In genomic region chr10:99396471-99396870, GRCh38 we compare ENCODE assay signal across 12 cellular contexts. TPM values are rescaled to one million over a fixed set of nuclear protein-coding genes. Genes with fewer than 3 reads are reported as not detected.
DNase-seq lines count a peak whose midpoint lies in the region; ATAC-seq and TF ChIP-seq lines count a peak whose summit lies in the region.
"Had no signal": no experiment of that assay in that cellular context is flagged by ENCODE, and none has a peak within 500 bp of the region (broad histone marks: within the 10 kb centered on the region; RNA-seq: fewer than 3 reads in every experiment).

No MANE protein-coding gene starts in this region.

- no CpG with 5 or more reads among the region's 3 CpGs for WGBS in trophoblast cell (ENCODE audit: extremely low coverage, insufficient coverage, insufficient read length)

- CTCF ChIA-PET in PC-3 (lab: Charles Lee): no interaction called here

- H3K18ac ChIP-seq in trophoblast cell (ENCODE audit: low read length): no peak overlapping the region

- H3K9me2 ChIP-seq in PC-3 (replicated peaks; ENCODE audit: low read length): no peaks in the 10 kb centered on the region

- no peak overlapping the region for H3K14ac ChIP-seq in trophoblast cell (ENCODE audit: low read length)

- H3K4me1 ChIP-seq in PC-3 (ENCODE audit: insufficient read depth, low read length) (peaks cover 57% of the 10 kb centered on the region), trophoblast cell (ENCODE audit: control insufficient read depth in 1 of 2, insufficient read depth in 2 of 2, low read length in 2 of 2) (peaks cover 11 to 22% of the 10 kb centered on the region in 2 experiments), left lung (peaks cover 4 to 7% of the 10 kb centered on the region in 2 donors)

- POLR2A ChIA-PET in PC-3 (lab: Charles Lee; ENCODE audit: unreplicated experiment): no interaction called here

- H3K27ac ChIP-seq in PC-3 (ENCODE audit: low read length) (peak overlapping the region; percentile 91), trophoblast cell (ENCODE audit: low read depth, low read length) (peak overlapping the region; percentile 31), left lung (no peak overlapping the region)
- H3K27ac ChIP-seq: body of pancreas had no signal

- no peak for TF ChIP-seq CTCF in PC-3 (conservative IDR thresholded peaks at IDR 0.05; ENCODE audit: low read depth, low read length)
- TF ChIP-seq CTCF in left lung (IDR thresholded peaks at IDR 0.05): no peak

- no peak overlapping the region for H4K8ac ChIP-seq in trophoblast cell (ENCODE audit: low read depth, low read length)

- H3K4ac ChIP-seq in trophoblast cell (ENCODE audit: low read depth, low read length): no peak overlapping the region

- H3K27me3 ChIP-seq in PC-3 (ENCODE audit: low read length) (no peaks in the 10 kb centered on the region), trophoblast cell (ENCODE audit: insufficient read depth, low read length) (no peaks in the 10 kb centered on the region), left lung (no peaks in the 10 kb centered on the region)
- H3K27me3 ChIP-seq: body of pancreas had no signal

- H2BK120ac ChIP-seq in trophoblast cell (ENCODE audit: insufficient read depth, low read length, poor library complexity): no peak overlapping the region

- H3K36me3 ChIP-seq in PC-3 (ENCODE audit: low read depth, low read length) (peaks cover 15% of the 10 kb centered on the region; the same call in 1 of the 2 replicates), trophoblast cell (ENCODE audit: control insufficient read depth in 1 of 2, insufficient read depth in 2 of 2, low read length in 2 of 2) (peaks cover 7 to 11% of the 10 kb centered on the region in 2 experiments), left lung (peaks cover 0 to 47% of the 10 kb centered on the region in 2 donors)

- no peak overlapping the region for H2BK12ac ChIP-seq in trophoblast cell (ENCODE audit: low read length)

- H4K12ac ChIP-seq in trophoblast cell (ENCODE audit: low read depth, low read length): no peak overlapping the region

- H3K79me1 ChIP-seq in trophoblast cell (ENCODE audit: low read length): peaks cover 9% of the 10 kb centered on the region

- H3K79me2 ChIP-seq in PC-3 (ENCODE audit: low read length): no peaks in the 10 kb centered on the region
- H3K79me2 ChIP-seq in trophoblast cell (ENCODE audit: control insufficient read depth, insufficient read depth, low read length, poor library complexity): no peaks in the 10 kb centered on the region

- H3K4me2 ChIP-seq in PC-3 (ENCODE audit: low read length): peak overlapping the region; percentile 73
- no peak overlapping the region for H3K4me2 ChIP-seq in trophoblast cell (ENCODE audit: low read length)

- H3K9ac ChIP-seq in PC-3 (ENCODE audit: low read length): no peak overlapping the region
- no peak overlapping the region for H3K9ac ChIP-seq in trophoblast cell (ENCODE audit: low read length)

- no peak overlapping the region for H2AK5ac ChIP-seq in trophoblast cell (ENCODE audit: low read length)

- H3F3A ChIP-seq in PC-3 (ENCODE audit: low read length, unreplicated experiment): peaks cover 7% of the 10 kb centered on the region

- no peak overlapping the region for H3K23ac ChIP-seq in trophoblast cell (ENCODE audit: low read length)

- intact Hi-C loops in PC-3 (cut with micrococcal nuclease): no loop called here
- intact Hi-C loops in left lung (cut with DNase I): no loop called here

- no peak overlapping the region for H3K4me3 ChIP-seq in PC-3 (ENCODE audit: low read length)
- H3K4me3 ChIP-seq in trophoblast cell (ENCODE audit: low read depth, low read length): no peak overlapping the region
- H3K4me3 ChIP-seq in left lung: no peak overlapping the region
- H3K4me3 ChIP-seq: body of pancreas had no signal

- BruUV-seq in PC-3 (replicated peaks; lab: Mats Ljungman, UMichigan): no TSS peak

- H2AFZ ChIP-seq in PC-3 (ENCODE audit: low read length) (no peak overlapping the region), trophoblast cell (ENCODE audit: insufficient read depth, low read length, poor library complexity) (no peak overlapping the region)

- ATAC-seq in PC-3 (0 out of 2 replicates have a peak, but pooled peaks have one; percentile 9), left lung (no peak), HG03460 (IDR thresholded peaks at IDR 0.05; ENCODE audit: unreplicated experiment) (no peak), HG02763 (IDR thresholded peaks at IDR 0.05; ENCODE audit: unreplicated experiment) (no peak)
- ATAC-seq: activated T-helper 17 cell treated with anti-CD3 and anti-CD28 coated beads, Interleukin-2, amount 50 U/mL, for 72 hours; body of pancreas had no signal

- peak; percentile 82 for DNase-seq in ELR (ENCODE audit: low read depth)
- peak; percentile 43 for DNase-seq in PC-3
- peak; percentile 13 for DNase-seq in fibroblast of gingiva (ENCODE audit: low read depth)
- no peak for DNase-seq in trophoblast cell
- DNase-seq in NCI-H1105 treated with DMSO at 0.1 percent for 48 hours (lab: John Stamatoyannopoulos, UW): no peak
- no peak for DNase-seq in left lung
- DNase-seq: body of pancreas; CD4-positive, alpha-beta T cell; NCI-H446 had no signal

- no peak overlapping the region for H2BK5ac ChIP-seq in trophoblast cell (ENCODE audit: low read depth, low read length, poor library complexity)

- H4K20me1 ChIP-seq in PC-3 (ENCODE audit: low read length): no peaks in the 10 kb centered on the region

- no peak overlapping the region for H4K91ac ChIP-seq in trophoblast cell (ENCODE audit: low read depth, low read length)

- H3K9me3 ChIP-seq in PC-3 (ENCODE audit: low read length): no peaks in the 10 kb centered on the region
- no peaks in the 10 kb centered on the region for H3K9me3 ChIP-seq in trophoblast cell (ENCODE audit: insufficient read depth, low read depth, low read length)
- H3K9me3 ChIP-seq in left lung: no peaks in the 10 kb centered on the region
- H3K9me3 ChIP-seq: body of pancreas had no signal

RNA-seq across cellular contexts. Expression of gene GOT1, which starts 34.0 kb away (rescaled TPM):
- total RNA-seq in PC-3 (2014; rRNA removed) (27.4 and 32.6 TPM in 2 replicates), left lung (10 to 100 TPM; 28.0 to 32.4 TPM)
- 52.9 and 53.8 TPM in 2 replicates for polyA plus RNA-seq in trophoblast cell (2013)

Comparison
In these comparisons a context has a peak if more than half of its experiments do, and no peak if none do; other contexts are left out.
1. DNase-seq: peak in ELR (single experiment), PC-3 (single experiment) and fibroblast of gingiva (single experiment); none in trophoblast cell (0 of 2), NCI-H1105 treated with DMSO at 0.1 percent for 48 hours (single experiment) and left lung (0 of 2).
2. H3K27ac ChIP-seq: peak in PC-3 (single experiment) and trophoblast cell (single experiment); none in left lung (0 of 2).